ENCODE assay signal across 19 cellular contexts in the genomic region with DNA sequence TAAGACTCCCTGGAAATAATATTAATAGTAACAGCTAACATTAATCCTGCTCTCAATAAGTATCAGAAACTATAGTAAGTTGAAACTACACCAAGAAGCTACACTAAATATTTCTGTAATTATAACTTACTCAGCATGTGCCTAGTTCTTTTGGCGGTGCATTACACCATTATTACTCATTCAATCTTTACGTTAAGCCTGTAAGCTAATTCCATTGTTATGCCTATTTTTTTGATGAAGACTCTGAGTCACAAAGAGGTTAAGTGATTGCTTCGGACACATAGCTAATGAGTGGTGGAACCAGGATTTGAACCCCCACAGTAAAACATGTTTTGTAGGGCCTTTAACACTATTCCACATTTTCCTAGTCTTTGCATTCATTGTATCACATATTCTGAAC.
DNase-seq lines count a peak whose midpoint lies in the region; ATAC-seq and TF ChIP-seq lines count a peak whose summit lies in the region.
"Had no signal": no experiment of that assay in that cellular context is flagged by ENCODE, and none has a peak within 500 bp of the region (broad histone marks: within the 10 kb centered on the region; RNA-seq: fewer than 3 reads in every experiment).

No MANE protein-coding gene starts in this region.

- H3K27ac ChIP-seq in esophagus muscularis mucosa (replicated peaks in 1 of 4): no peak overlapping the region
- H3K27ac ChIP-seq in parathyroid adenoma: peak overlapping the region; percentile 88
- H3K27ac ChIP-seq: C4-2B, transverse colon had no signal

- peak overlapping the region; percentile 38 for H2AFZ ChIP-seq in parathyroid adenoma

- no peak overlapping the region for H3K9ac ChIP-seq in parathyroid adenoma

- no peak overlapping the region for H3K4me2 ChIP-seq in parathyroid adenoma (ENCODE audit: low read length)

- no peak overlapping the region for H3K4me3 ChIP-seq in esophagus muscularis mucosa
- H3K4me3 ChIP-seq in parathyroid adenoma (ENCODE audit: low read depth, low read length): no peak overlapping the region
- H3K4me3 ChIP-seq: transverse colon had no signal

- intact Hi-C loops in esophagus muscularis mucosa (cut with DNase I): no loop called here

- H3K27me3 ChIP-seq in esophagus muscularis mucosa (no peaks in the 10 kb centered on the region), parathyroid adenoma (ENCODE audit: control insufficient read depth, insufficient read depth, low read length) (no peaks in the 10 kb centered on the region)
- H3K27me3 ChIP-seq: transverse colon had no signal

- TF ChIP-seq EP300 in esophagus muscularis mucosa (IDR thresholded peaks at IDR 0.05): no peak

- DNase-seq in HCEC 1CT (peak; percentile 91), esophagus muscularis mucosa (ENCODE audit: extremely low spot score) (peak; percentile 10), germinal center (ENCODE audit: low spot score) (no peak)
- DNase-seq in stimulated activated CD4-positive, alpha-beta T cell treated with anti-CD3 and anti-CD28 coated beads, Interleukin-12 subunit alpha, Interleukin-12 subunit beta, amount 100 ng/mL, for 4 hours: no peak
- DNase-seq: activated CD4-positive, alpha-beta T cell treated with anti-CD3 and anti-CD28 coated beads, Interleukin-2, amount 10 ng/mL, durations not matched to agents 7 days and 5 days; activated naive CD8-positive, alpha-beta T cell treated with anti-CD3 and anti-CD28 coated beads, Interleukin-2, amount 10 ng/mL, durations not matched to agents 7 days and 5 days; activated T-cell treated with anti-CD3 and anti-CD28 coated beads, Interleukin-2, amount 50 U/mL, for 1 hour; cortex of kidney; head of caudate nucleus; NCI-H1436; RPMI8226; stimulated activated CD4-positive, alpha-beta T cell treated with anti-CD3 and anti-CD28 coated beads, Interleukin-2, amount 100 ng/mL, for 24 hours; stimulated activated CD8-positive, alpha-beta memory T cell treated with anti-CD3 and anti-CD28 coated beads, Interleukin-4, amount 100 ng/mL, for 48 hours; transverse colon had no signal

- 57% methylated on average over 3 of the region's 3 CpGs for WGBS in esophagus muscularis mucosa

- H3K4me1 ChIP-seq in esophagus muscularis mucosa (no peaks in the 10 kb centered on the region), parathyroid adenoma (peaks cover 38% of the 10 kb centered on the region)
- H3K4me1 ChIP-seq: transverse colon had no signal

- peaks cover 0 to 15% (median 0%) of the 10 kb centered on the region in 4 donors for H3K9me3 ChIP-seq in esophagus muscularis mucosa
- H3K9me3 ChIP-seq in parathyroid adenoma (ENCODE audit: control insufficient read depth, low read length): peaks cover 3% of the 10 kb centered on the region
- H3K9me3 ChIP-seq: transverse colon had no signal

- peak; percentile 21; the same call in 2 of the 3 replicates for ATAC-seq in SK-N-SH treated with all-trans-retinoic acid at 6 μM for 48 hours
- no peak for ATAC-seq in HG02885 (IDR thresholded peaks at IDR 0.05; ENCODE audit: poor library complexity, unreplicated experiment)
- ATAC-seq in GM18873 (IDR thresholded peaks at IDR 0.05; ENCODE audit: low FRiP score, unreplicated experiment): no peak

- TF ChIP-seq POLR2A in esophagus muscularis mucosa (IDR thresholded peaks at IDR 0.05; ENCODE audit: low read depth): no peak

- H3K79me2 ChIP-seq in parathyroid adenoma: no peaks in the 10 kb centered on the region

- no peak for TF ChIP-seq CTCF in esophagus muscularis mucosa (IDR thresholded peaks at IDR 0.05)
- no peak for TF ChIP-seq CTCF in parathyroid adenoma (IDR thresholded peaks at IDR 0.05)

- H3K36me3 ChIP-seq in esophagus muscularis mucosa (no peaks in the 10 kb centered on the region), parathyroid adenoma (ENCODE audit: control insufficient read depth, insufficient read depth, low read length) (no peaks in the 10 kb centered on the region)
- H3K36me3 ChIP-seq: transverse colon had no signal

TF ChIP-seq in SK-N-SH treated with all-trans-retinoic acid at 6 μM for 48 hours, 23 proteins besides CTCF, POLR2A, EP300 and RAD21:
- TF ChIP-seq OSR1 (CRISPR knock-in tag; IDR thresholded peaks at IDR 0.05) (no peak), ZNF8 (CRISPR knock-in tag; IDR thresholded peaks at IDR 0.05) (no peak), PPARA (CRISPR knock-in tag; IDR thresholded peaks at IDR 0.05; ENCODE audit: borderline replicate concordance) (no peak), RARB (CRISPR knock-in tag; IDR thresholded peaks at IDR 0.05) (no peak), BACH2 (CRISPR knock-in tag; IDR thresholded peaks at IDR 0.05; ENCODE audit: borderline replicate concordance) (no peak), ESRRG (CRISPR knock-in tag; IDR thresholded peaks at IDR 0.05) (no peak), ZNF70 (CRISPR knock-in tag; IDR thresholded peaks at IDR 0.05) (no peak), GLIS3 (CRISPR knock-in tag; IDR thresholded peaks at IDR 0.05) (no peak), ZFP30 (CRISPR knock-in tag; IDR thresholded peaks at IDR 0.05) (no peak), ZFP3 (CRISPR knock-in tag; IDR thresholded peaks at IDR 0.05) (no peak), CSDC2 (CRISPR knock-in tag; IDR thresholded peaks at IDR 0.05) (no peak)
- TF ChIP-seq, protein P1, sequence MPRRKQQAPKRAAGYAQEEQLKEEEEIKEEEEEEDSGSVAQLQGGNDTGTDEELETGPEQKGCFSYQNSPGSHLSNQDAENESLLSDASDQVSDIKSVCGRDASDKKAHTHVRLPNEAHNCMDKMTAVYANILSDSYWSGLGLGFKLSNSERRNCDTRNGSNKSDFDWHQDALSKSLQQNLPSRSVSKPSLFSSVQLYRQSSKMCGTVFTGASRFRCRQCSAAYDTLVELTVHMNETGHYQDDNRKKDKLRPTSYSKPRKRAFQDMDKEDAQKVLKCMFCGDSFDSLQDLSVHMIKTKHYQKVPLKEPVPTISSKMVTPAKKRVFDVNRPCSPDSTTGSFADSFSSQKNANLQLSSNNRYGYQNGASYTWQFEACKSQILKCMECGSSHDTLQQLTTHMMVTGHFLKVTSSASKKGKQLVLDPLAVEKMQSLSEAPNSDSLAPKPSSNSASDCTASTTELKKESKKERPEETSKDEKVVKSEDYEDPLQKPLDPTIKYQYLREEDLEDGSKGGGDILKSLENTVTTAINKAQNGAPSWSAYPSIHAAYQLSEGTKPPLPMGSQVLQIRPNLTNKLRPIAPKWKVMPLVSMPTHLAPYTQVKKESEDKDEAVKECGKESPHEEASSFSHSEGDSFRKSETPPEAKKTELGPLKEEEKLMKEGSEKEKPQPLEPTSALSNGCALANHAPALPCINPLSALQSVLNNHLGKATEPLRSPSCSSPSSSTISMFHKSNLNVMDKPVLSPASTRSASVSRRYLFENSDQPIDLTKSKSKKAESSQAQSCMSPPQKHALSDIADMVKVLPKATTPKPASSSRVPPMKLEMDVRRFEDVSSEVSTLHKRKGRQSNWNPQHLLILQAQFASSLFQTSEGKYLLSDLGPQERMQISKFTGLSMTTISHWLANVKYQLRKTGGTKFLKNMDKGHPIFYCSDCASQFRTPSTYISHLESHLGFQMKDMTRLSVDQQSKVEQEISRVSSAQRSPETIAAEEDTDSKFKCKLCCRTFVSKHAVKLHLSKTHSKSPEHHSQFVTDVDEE (CRISPR knock-in tag; IDR thresholded peaks at IDR 0.05): no peak
TF ChIP-seq in SK-N-SH treated with all-trans-retinoic acid at 6 μM for 48 hours: peak in this region for 0.

Comparison
In these comparisons a context has a peak if more than half of its experiments do, and no peak if none do; other contexts are left out.
1. DNase-seq: peak in HCEC 1CT (single experiment) and esophagus muscularis mucosa (single experiment); none in germinal center (single experiment) and stimulated activated CD4-positive, alpha-beta T cell treated with anti-CD3 and anti-CD28 coated beads, Interleukin-12 subunit alpha, Interleukin-12 subunit beta, amount 100 ng/mL, for 4 hours (single experiment).